8 cellular contexts compared by ENCODE assay signal in the genomic region with DNA sequence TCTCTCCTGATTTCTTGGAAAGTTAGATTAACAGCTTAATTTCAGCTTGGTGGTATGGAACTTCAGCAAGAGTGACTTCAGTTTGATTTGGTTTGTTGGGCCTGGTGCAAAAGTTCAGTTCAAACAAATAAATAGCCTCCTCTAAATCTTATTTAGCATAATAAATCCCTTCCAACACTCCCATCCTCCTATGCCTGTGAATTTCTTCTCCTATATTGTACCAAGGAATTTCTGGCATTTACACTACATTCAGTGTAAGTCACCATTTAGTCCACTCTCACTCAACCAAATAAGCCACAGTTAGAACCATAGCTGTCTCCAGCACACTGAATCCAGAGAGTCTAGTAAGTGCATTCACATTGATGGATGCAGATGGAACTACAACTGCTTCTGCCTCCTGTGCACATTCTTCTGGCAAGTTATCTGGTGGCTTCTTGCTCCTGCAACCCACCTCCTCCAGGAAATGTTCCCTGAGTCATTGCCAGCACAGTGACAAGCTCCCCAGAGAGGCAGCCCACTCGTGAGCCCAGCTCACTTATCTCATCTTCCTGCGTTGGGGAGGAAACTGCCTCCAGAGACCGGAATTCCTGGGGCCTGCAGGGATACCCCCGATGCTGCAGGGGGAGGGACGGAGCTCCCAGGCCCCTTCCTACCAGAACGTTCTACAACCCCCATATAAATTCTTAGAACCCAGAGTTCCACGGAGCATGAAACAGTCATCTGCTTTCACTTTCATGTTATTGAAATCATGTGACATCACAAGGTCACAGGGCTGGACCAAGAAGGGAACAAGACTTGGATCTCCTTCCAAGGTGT.
A peak's percentile ranks its signal among the peaks of the same experiment; 100 is the strongest.
DNase-seq lines count a peak whose midpoint lies in the region; ATAC-seq, FAIRE-seq and TF ChIP-seq lines count a peak whose summit lies in the region.

No MANE protein-coding gene starts in this region.

- H3K4me2 ChIP-seq in mammary epithelial cell (ENCODE audit: insufficient read depth, low read depth, low read length): no peak overlapping the region
- peak overlapping the region; percentile 77 for H3K4me2 ChIP-seq in astrocyte (ENCODE audit: low read length)

- TF ChIP-seq CTCF in MCF 10A (IDR thresholded peaks at IDR 0.05; ENCODE audit: unreplicated experiment) (no peak), mammary epithelial cell (conservative IDR thresholded peaks at IDR 0.05 in 1 of 2, IDR thresholded peaks at IDR 0.05 in 1 of 2; ENCODE audit: extremely low read depth in 1 of 2, insufficient read depth in 1 of 2, low read depth in 1 of 2, low read length in 2 of 2) (no peak), astrocyte (IDR thresholded peaks at IDR 0.05; ENCODE audit: insufficient read depth, low read depth, low read length) (no peak), GM13977 (IDR thresholded peaks at IDR 0.05; ENCODE audit: extremely low read depth, insufficient read depth, missing control alignments) (no peak)

- H3K27ac ChIP-seq in mammary epithelial cell (ENCODE audit: insufficient read depth, low read depth, low read length) (no peak overlapping the region), astrocyte (ENCODE audit: low read depth, low read length) (no peak overlapping the region)

- H3K27ac Mint-ChIP-seq in MCF 10A (ENCODE audit: low read depth, unreplicated experiment) (peak overlapping the region; percentile 1), astrocyte (ENCODE audit: unreplicated experiment) (no peak overlapping the region)
- H3K27ac Mint-ChIP-seq in naive thymus-derived CD8-positive, alpha-beta T cell: peak overlapping the region; percentile 61 to 92 (median 85)

- H3K4me3 Mint-ChIP-seq in MCF 10A (ENCODE audit: unreplicated experiment): no peak overlapping the region
- no peak overlapping the region for H3K4me3 Mint-ChIP-seq in astrocyte (ENCODE audit: unreplicated experiment)
- H3K4me3 Mint-ChIP-seq in naive thymus-derived CD8-positive, alpha-beta T cell: peak overlapping the region; percentile 75 to 91 (median 84)

- H3K27me3 ChIP-seq in mammary epithelial cell (ENCODE audit: insufficient read depth, low read length): no peaks in the 10 kb centered on the region
- H3K27me3 ChIP-seq in astrocyte (ENCODE audit: insufficient read depth, low read length): peaks cover 4% of the 10 kb centered on the region

- no peak overlapping the region for H3K4me3 ChIP-seq in mammary epithelial cell (replicated peaks in 1 of 3; ENCODE audit: insufficient read depth in 1 of 3, low read depth in 2 of 3, low read length in 3 of 3)
- H3K4me3 ChIP-seq in astrocyte (ENCODE audit: insufficient read depth, low read depth, low read length): peak overlapping the region; percentile 35

- ATAC-seq in naive thymus-derived CD8-positive, alpha-beta T cell: peak in 1 of 2 donors; percentile 22

- H3K36me3 Mint-ChIP-seq in MCF 10A (ENCODE audit: insufficient read depth, unreplicated experiment) (no peaks in the 10 kb centered on the region), astrocyte (ENCODE audit: low read depth, unreplicated experiment) (peaks cover 2% of the 10 kb centered on the region)
- no peaks in the 10 kb centered on the region for H3K36me3 Mint-ChIP-seq in naive thymus-derived CD8-positive, alpha-beta T cell

- CTCF ChIA-PET in MCF 10A (lab: Yijun Ruan, JAX): interaction anchor here (1.0 kb wide), 1 partner anchor 78 kb away, joined by 3 read pairs; no protein-coding TSS in a partner anchor
- CTCF ChIA-PET in mammary epithelial cell (lab: Charles Lee; ENCODE audit: low non-redundant PET): interaction anchor here (0.6 kb wide), 1 partner anchor 953 kb away, joined by 5 read pairs; no protein-coding TSS in a partner anchor

- POLR2A ChIA-PET in MCF 10A (lab: Yijun Ruan, JAX): interaction anchor here (0.5 to 0.6 kb wide), 2 partner anchors 9 to 65 kb away, joined by 3 read pairs; no protein-coding TSS in a partner anchor
- POLR2A ChIA-PET in naive thymus-derived CD8-positive, alpha-beta T cell (lab: Charles Lee): no interaction called here

- H3K36me3 ChIP-seq in mammary epithelial cell (ENCODE audit: insufficient read depth, low read length): no peaks in the 10 kb centered on the region
- no peaks in the 10 kb centered on the region for H3K36me3 ChIP-seq in astrocyte (ENCODE audit: insufficient read depth, low read length)

- no peaks in the 10 kb centered on the region for H3K9me3 ChIP-seq in mammary epithelial cell (replicated peaks; ENCODE audit: insufficient read depth, low read length)
- H3K9me3 ChIP-seq in astrocyte (ENCODE audit: insufficient read depth, low read depth, low read length): no peaks in the 10 kb centered on the region

- dilution Hi-C loops in mammary epithelial cell (cut with HindIII; ENCODE audit: low sequenced_read_pairs): no loop called here

- H3K9ac ChIP-seq in mammary epithelial cell (ENCODE audit: insufficient read depth, low read length) (no peak overlapping the region), astrocyte (ENCODE audit: low read length) (peak overlapping the region; percentile 12)

- H2AFZ ChIP-seq in mammary epithelial cell (ENCODE audit: low read depth, low read length): no peak overlapping the region
- peak overlapping the region; percentile 51 for H2AFZ ChIP-seq in astrocyte (ENCODE audit: low read depth, low read length)

- H4K20me1 ChIP-seq in mammary epithelial cell (ENCODE audit: insufficient read depth, low read length) (no peaks in the 10 kb centered on the region), astrocyte (ENCODE audit: insufficient read depth, low read length) (no peaks in the 10 kb centered on the region)

- in situ Hi-C loops in mammary epithelial cell (cut with MboI; ENCODE audit: low sequenced_read_pairs in 2 of 2): no loop called here
- in situ Hi-C loops in GM13977 (cut with MboI; ENCODE audit: low pct_unique_long_range_greater_than_20kb, low sequenced_read_pairs, unreplicated experiment): no loop called here

- DNase-seq in MCF 10A (ENCODE audit: unreplicated experiment) (peak; percentile 3), mammary epithelial cell (no peak), NAMALWA (ENCODE audit: low spot score) (peak; percentile 54), astrocyte (ENCODE audit: low read depth) (peak; percentile 29), NCI-H2081 treated with DMSO at 0.1 percent for 48 hours (lab: John Stamatoyannopoulos, UW) (no peak), HPDE6-E6E7 (ENCODE audit: extremely low spot score) (no peak), GM13977 (ENCODE audit: low spot score) (no peak)
- peak in 3 of 10 donors; percentile 0 to 7 (median 5) for DNase-seq in naive thymus-derived CD8-positive, alpha-beta T cell

- intact Hi-C loops in MCF 10A (cut with micrococcal nuclease): no loop called here
- intact Hi-C loops in mammary epithelial cell (cut with micrococcal nuclease): no loop called here

- peak; percentile 54 for FAIRE-seq in astrocyte (lab: Jason Lieb, UNC)

- H3K4me1 ChIP-seq in mammary epithelial cell (ENCODE audit: insufficient read depth, low read length) (peaks cover 8% of the 10 kb centered on the region), astrocyte (ENCODE audit: insufficient read depth, low read length) (peaks cover 7% of the 10 kb centered on the region)

- H3K4me1 Mint-ChIP-seq in MCF 10A (ENCODE audit: insufficient read depth, unreplicated experiment) (peaks cover 32% of the 10 kb centered on the region), astrocyte (ENCODE audit: low read depth, unreplicated experiment) (peaks cover 7% of the 10 kb centered on the region)
- peaks cover 5 to 15% (median 13%) of the 10 kb centered on the region in 4 donors for H3K4me1 Mint-ChIP-seq in naive thymus-derived CD8-positive, alpha-beta T cell

- no peaks in the 10 kb centered on the region for H3K79me2 ChIP-seq in mammary epithelial cell (ENCODE audit: insufficient read depth, low read length)
- no peaks in the 10 kb centered on the region for H3K79me2 ChIP-seq in astrocyte (ENCODE audit: insufficient read depth, low read length)

- H3K27me3 Mint-ChIP-seq in MCF 10A (ENCODE audit: insufficient read depth, unreplicated experiment) (no peaks in the 10 kb centered on the region), astrocyte (ENCODE audit: low read depth, unreplicated experiment) (no peaks in the 10 kb centered on the region)
- peaks cover 0 to 7% (median 0%) of the 10 kb centered on the region in 5 donors for H3K27me3 Mint-ChIP-seq in naive thymus-derived CD8-positive, alpha-beta T cell

- WGBS in mammary epithelial cell (ENCODE audit: low coverage, missing lambda C conversion rate): 70% methylated on average over 2 of the region's 7 CpGs

- H3K9me3 Mint-ChIP-seq in MCF 10A (ENCODE audit: unreplicated experiment) (peaks cover 8% of the 10 kb centered on the region), astrocyte (ENCODE audit: unreplicated experiment) (no peaks in the 10 kb centered on the region)
- peaks cover 0 to 10% (median 0%) of the 10 kb centered on the region in 9 donors for H3K9me3 Mint-ChIP-seq in naive thymus-derived CD8-positive, alpha-beta T cell

- BruUV-seq in MCF 10A (replicated peaks; lab: Mats Ljungman, UMichigan) (no TSS peak), mammary epithelial cell (replicated peaks; lab: Mats Ljungman, UMichigan) (no TSS peak)

Comparison
In these comparisons a context has a peak if more than half of its experiments do, and no peak if none do; other contexts are left out.
1. DNase-seq: peak in MCF 10A (single experiment), NAMALWA (single experiment) and astrocyte (single experiment); none in mammary epithelial cell (single experiment), NCI-H2081 treated with DMSO at 0.1 percent for 48 hours (single experiment), HPDE6-E6E7 (single experiment) and GM13977 (single experiment).
2. H3K4me3 Mint-ChIP-seq: peak in naive thymus-derived CD8-positive, alpha-beta T cell (10 of 10); none in MCF 10A (single experiment) and astrocyte (single experiment).